In the genomic region with DNA sequence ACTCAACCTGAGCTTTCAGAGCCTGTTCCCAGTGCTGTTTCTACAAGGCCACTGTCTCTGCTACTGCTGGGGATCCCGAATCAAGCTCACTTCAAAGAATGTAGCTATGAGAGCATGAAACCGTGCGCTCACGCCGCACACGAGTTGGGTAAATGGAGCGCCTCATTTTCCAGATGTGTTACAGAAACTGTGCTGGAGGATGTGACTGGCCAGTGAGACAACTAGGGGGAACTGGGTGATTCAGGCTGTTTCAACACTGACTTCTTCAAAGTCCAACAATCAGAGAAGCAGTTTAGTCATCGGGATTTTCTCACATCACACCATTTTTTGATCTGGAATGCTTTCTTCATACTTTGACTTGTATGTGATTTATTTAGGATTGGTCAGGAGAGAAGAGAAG, we compare ENCODE assay signal across 8 cellular contexts. TPM values are rescaled to one million over a fixed set of nuclear protein-coding genes. Genes with fewer than 3 reads are reported as not detected.
DNase-seq lines count a peak whose midpoint lies in the region; ATAC-seq and TF ChIP-seq lines count a peak whose summit lies in the region.

No MANE protein-coding gene starts in this region.

- peaks cover 53% of the 10 kb centered on the region for H3K4me1 Mint-ChIP-seq in MCF 10A (ENCODE audit: insufficient read depth, unreplicated experiment)

- peaks cover 7% of the 10 kb centered on the region for H3K36me3 Mint-ChIP-seq in MCF 10A (ENCODE audit: insufficient read depth, unreplicated experiment)

- H3K36me3 ChIP-seq in MG63 (peaks cover 19% of the 10 kb centered on the region), stomach smooth muscle (ENCODE audit: control insufficient read depth in 2 of 2, insufficient read depth in 2 of 2, low read length in 2 of 2) (no peaks in the 10 kb centered on the region), WERI-Rb-1 (no peaks in the 10 kb centered on the region)

- no peaks in the 10 kb centered on the region for H3K9me3 Mint-ChIP-seq in MCF 10A (ENCODE audit: unreplicated experiment)

- BruUV-seq in MCF 10A (replicated peaks; lab: Mats Ljungman, UMichigan), result no TSS peak

- TF ChIP-seq CTCF in MCF 10A (IDR thresholded peaks at IDR 0.05; ENCODE audit: unreplicated experiment) (no peak), WERI-Rb-1 (IDR thresholded peaks at IDR 0.05; ENCODE audit: low read depth, low read length) (no peak)

- H3K4me1 ChIP-seq in stomach smooth muscle (ENCODE audit: control insufficient read depth, insufficient read depth, low read length), result peaks cover 39% of the 10 kb centered on the region

- CTCF ChIA-PET in MCF 10A (lab: Yijun Ruan, JAX), result interaction anchor here (0.7 to 2.5 kb wide), 7 partner anchors 9 to 159 kb away, joined by 3 to 10 read pairs (median 6); no protein-coding TSS in a partner anchor

- intact Hi-C loops in MCF 10A (cut with micrococcal nuclease), result loop anchor here (1.0 to 5.0 kb wide), 3 partner anchors 58 to 112 kb away; partner anchors contain the start of gene AP3S2

- peak overlapping the region in 1 of 2 donors; percentile 36 for H3K9ac ChIP-seq in stomach smooth muscle (ENCODE audit: low read length in 2 of 2)

- peak overlapping the region; percentile 31 for H3K27ac ChIP-seq in stomach smooth muscle (ENCODE audit: low read length)
- no peak overlapping the region for H3K27ac ChIP-seq in WERI-Rb-1

- H3K27me3 Mint-ChIP-seq in MCF 10A (ENCODE audit: insufficient read depth, unreplicated experiment), result no peaks in the 10 kb centered on the region

- peak overlapping the region; percentile 92 for H3K27ac Mint-ChIP-seq in MCF 10A (ENCODE audit: low read depth, unreplicated experiment)

- H3K9me3 ChIP-seq in MG63 (no peaks in the 10 kb centered on the region), stomach smooth muscle (ENCODE audit: control insufficient read depth in 2 of 2, low read length in 2 of 2) (no peaks in the 10 kb centered on the region), WERI-Rb-1 (ENCODE audit: severe bottlenecking) (no peaks in the 10 kb centered on the region)

- H3K4me3 Mint-ChIP-seq in MCF 10A (ENCODE audit: unreplicated experiment), result peak overlapping the region; percentile 92

- peak; percentile 95 for DNase-seq in AG08395 (ENCODE audit: low spot score)
- DNase-seq in MG63, result peak; percentile 58
- DNase-seq in MCF 10A (ENCODE audit: unreplicated experiment), result peak; percentile 94
- DNase-seq in lung microvascular endothelial cell (ENCODE audit: low read depth in 2 of 2), result peak; percentile 33 to 92
- no peak for DNase-seq in NCI-H1092 treated with DMSO at 0.1 percent for 48 hours (lab: John Stamatoyannopoulos, UW)
- DNase-seq in WERI-Rb-1, result no peak

- H3K27me3 ChIP-seq in MG63, result no peaks in the 10 kb centered on the region
- no peaks in the 10 kb centered on the region for H3K27me3 ChIP-seq in stomach smooth muscle (ENCODE audit: control insufficient read depth in 1 of 2, insufficient read depth in 2 of 2, low read length in 2 of 2)
- H3K27me3 ChIP-seq in WERI-Rb-1 (ENCODE audit: insufficient read depth, low read depth, severe bottlenecking), result no peaks in the 10 kb centered on the region

- ATAC-seq in GM21786 (IDR thresholded peaks at IDR 0.05; ENCODE audit: unreplicated experiment), result no peak

- H3K4me3 ChIP-seq in MG63, result no peak overlapping the region
- H3K4me3 ChIP-seq in stomach smooth muscle (ENCODE audit: low read length in 2 of 2), result peak overlapping the region in 1 of 2 donors; percentile 29
- no peak overlapping the region for H3K4me3 ChIP-seq in WERI-Rb-1 (ENCODE audit: low read depth, low read length)

- POLR2A ChIA-PET in MCF 10A (lab: Yijun Ruan, JAX), result interaction anchor here (0.6 to 10.5 kb wide), 18 partner anchors 10 to 1039 kb away, joined by 3 to 173 read pairs (median 6); partner anchors contain the start of genes AP3S2, ARPIN and IDH2

RNA-seq across cellular contexts. Expression of gene ZNF710, which starts 3.5 kb away (rescaled TPM):
- 7.0 and 9.1 TPM in 2 replicates for total RNA-seq in MG63 (2014; rRNA removed; shearing (Covaris generic); ENCODE audit: low replicate concordance)
- 27.3 and 32.2 TPM in 2 replicates for total RNA-seq in MCF 10A (2022)
- 8.5 and 9.9 TPM in 2 replicates for total RNA-seq in lung microvascular endothelial cell

Comparison
In these comparisons a context has a peak if more than half of its experiments do, and no peak if none do; other contexts are left out.
1. DNase-seq: peak in AG08395 (single experiment), MG63 (single experiment), MCF 10A (single experiment) and lung microvascular endothelial cell (2 of 2); none in NCI-H1092 treated with DMSO at 0.1 percent for 48 hours (single experiment) and WERI-Rb-1 (single experiment).